In the genomic region with DNA sequence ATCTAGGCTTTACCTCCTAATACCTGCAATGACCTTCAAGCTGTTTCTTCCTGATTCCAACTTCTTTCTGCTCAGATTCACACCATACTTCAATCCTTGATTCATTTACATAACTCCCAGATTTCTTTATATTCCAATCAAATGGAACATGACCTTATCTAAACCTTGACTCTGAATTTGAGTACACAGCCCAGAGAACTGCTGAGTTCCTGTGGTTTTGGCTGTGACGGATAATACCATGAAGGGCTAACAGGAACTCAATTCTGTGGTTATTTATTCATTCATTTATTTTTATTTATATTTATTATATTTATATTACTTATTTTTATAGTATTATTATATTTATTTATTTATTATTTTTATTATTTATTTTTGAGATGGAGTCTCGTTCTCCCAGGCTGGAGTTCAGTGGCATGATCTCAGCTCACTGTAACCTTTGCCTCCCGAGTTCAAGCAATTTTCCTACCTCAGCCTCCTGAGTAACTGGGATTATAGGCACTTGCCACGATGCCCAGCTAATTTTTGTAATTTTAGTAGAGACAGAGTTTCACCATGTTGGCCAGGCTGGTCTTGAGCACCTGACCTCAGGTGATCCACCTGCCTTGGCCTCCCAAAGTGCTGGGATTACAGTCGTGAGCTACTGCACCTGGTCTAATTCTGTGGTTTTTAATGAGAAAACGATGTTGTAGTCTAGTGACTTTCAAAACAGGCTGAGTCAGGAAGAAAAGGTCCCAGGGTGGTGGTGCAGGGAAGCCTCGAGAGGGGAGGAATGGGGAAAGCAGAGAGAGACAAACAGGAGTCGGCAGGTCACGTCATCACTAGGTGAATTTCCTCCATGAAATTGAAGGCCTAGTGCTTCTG, we compare ENCODE assay signal across 1 cellular context.
TF ChIP-seq lines count a peak whose summit lies in the region.

No MANE protein-coding gene starts in this region.

TF ChIP-seq in IMR-90, 13 proteins besides CTCF, POLR2A, EP300 and RAD21:
- TF ChIP-seq, protein P1, sequence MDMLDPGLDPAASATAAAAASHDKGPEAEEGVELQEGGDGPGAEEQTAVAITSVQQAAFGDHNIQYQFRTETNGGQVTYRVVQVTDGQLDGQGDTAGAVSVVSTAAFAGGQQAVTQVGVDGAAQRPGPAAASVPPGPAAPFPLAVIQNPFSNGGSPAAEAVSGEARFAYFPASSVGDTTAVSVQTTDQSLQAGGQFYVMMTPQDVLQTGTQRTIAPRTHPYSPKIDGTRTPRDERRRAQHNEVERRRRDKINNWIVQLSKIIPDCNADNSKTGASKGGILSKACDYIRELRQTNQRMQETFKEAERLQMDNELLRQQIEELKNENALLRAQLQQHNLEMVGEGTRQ (IDR thresholded peaks at IDR 0.05; ENCODE audit: low read depth, low read length), result no peak
- TF ChIP-seq MAFK (IDR thresholded peaks at IDR 0.05; ENCODE audit: low read depth, low read length) (no peak), NFE2L2 (IDR thresholded peaks at IDR 0.05; ENCODE audit: low read depth, low read length) (no peak), RFX5 (IDR thresholded peaks at IDR 0.05; ENCODE audit: low read depth, low read length) (no peak), SMC3 (IDR thresholded peaks at IDR 0.05; ENCODE audit: low read depth, low read length) (no peak), CEBPB (IDR thresholded peaks at IDR 0.05; ENCODE audit: low read depth, low read length) (no peak), BHLHE40 (IDR thresholded peaks at IDR 0.05; ENCODE audit: low read depth, low read length) (no peak), RCOR1 (IDR thresholded peaks at IDR 0.05; ENCODE audit: insufficient replicate concordance, low read length) (no peak), MAZ (IDR thresholded peaks at IDR 0.05; ENCODE audit: borderline replicate concordance, low read depth, low read length) (no peak), MXI1 (IDR thresholded peaks at IDR 0.05; ENCODE audit: borderline replicate concordance, low read depth, low read length) (no peak), FOS (IDR thresholded peaks at IDR 0.05; ENCODE audit: low read depth, low read length) (no peak), CHD1 (IDR thresholded peaks at IDR 0.05; ENCODE audit: low read depth, low read length) (no peak)
- TF ChIP-seq, protein P2, sequence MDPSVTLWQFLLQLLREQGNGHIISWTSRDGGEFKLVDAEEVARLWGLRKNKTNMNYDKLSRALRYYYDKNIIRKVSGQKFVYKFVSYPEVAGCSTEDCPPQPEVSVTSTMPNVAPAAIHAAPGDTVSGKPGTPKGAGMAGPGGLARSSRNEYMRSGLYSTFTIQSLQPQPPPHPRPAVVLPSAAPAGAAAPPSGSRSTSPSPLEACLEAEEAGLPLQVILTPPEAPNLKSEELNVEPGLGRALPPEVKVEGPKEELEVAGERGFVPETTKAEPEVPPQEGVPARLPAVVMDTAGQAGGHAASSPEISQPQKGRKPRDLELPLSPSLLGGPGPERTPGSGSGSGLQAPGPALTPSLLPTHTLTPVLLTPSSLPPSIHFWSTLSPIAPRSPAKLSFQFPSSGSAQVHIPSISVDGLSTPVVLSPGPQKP (IDR thresholded peaks at IDR 0.05; ENCODE audit: borderline replicate concordance, low read depth, low read length), result no peak
